ENCODE assay signal across 8 cellular contexts in genomic region chr6:35258858-35259193, GRCh38. TPM values are rescaled to one million over a fixed set of nuclear protein-coding genes. Genes with fewer than 3 reads are reported as not detected.
DNase-seq lines count a peak whose midpoint lies in the region; ATAC-seq, FAIRE-seq and TF ChIP-seq lines count a peak whose summit lies in the region.

No MANE protein-coding gene starts in this region.

- no peak for TF ChIP-seq CTCF in mammary epithelial cell (conservative IDR thresholded peaks at IDR 0.05 in 1 of 2, IDR thresholded peaks at IDR 0.05 in 1 of 2; ENCODE audit: extremely low read depth in 1 of 2, insufficient read depth in 1 of 2, low read depth in 1 of 2, low read length in 2 of 2)
- TF ChIP-seq CTCF in HepG2 (CRISPR knock-in tag; IDR thresholded peaks at IDR 0.05), result peak; percentile 38

- no TSS peak for BruUV-seq in mammary epithelial cell (replicated peaks; lab: Mats Ljungman, UMichigan)
- BruUV-seq in HepG2 (replicated peaks; lab: Mats Ljungman, UMichigan), result no TSS peak

- TF ChIP-seq EP300 in HepG2 (IDR thresholded peaks at IDR 0.05; ENCODE audit: low read depth in 2 of 2, low read length in 2 of 2) (no peak), HepG2 (CRISPR knock-in tag; IDR thresholded peaks at IDR 0.05; ENCODE audit: borderline replicate concordance) (no peak)

- H3K4me1 ChIP-seq in mammary epithelial cell (ENCODE audit: insufficient read depth, low read length), result peaks cover 13% of the 10 kb centered on the region
- peaks cover 45% of the 10 kb centered on the region for H3K4me1 ChIP-seq in HepG2 (ENCODE audit: insufficient read depth, low read length)

- in situ Hi-C loops in mammary epithelial cell (cut with MboI; ENCODE audit: low sequenced_read_pairs in 2 of 2) (no loop called here), HepG2 (cut with HindIII; ENCODE audit: extremely low pct_ligation_motif_present, low pct_unique_long_range_greater_than_20kb) (no loop called here)

- no peaks in the 10 kb centered on the region for H3K27me3 Mint-ChIP-seq in stimulated activated naive B cell treated with anti-CD40 and anti-IgM and Interleukin-4, amounts not matched to agents 10 μg/mL and 1 μg/mL and 100 μg/mL, for 72 hours

- no peak for TF ChIP-seq POLR2A in HepG2 (IDR thresholded peaks at IDR 0.05; ENCODE audit: insufficient read depth in 1 of 2, low read depth in 2 of 2, low read length in 2 of 2)

- H3K9ac ChIP-seq in mammary epithelial cell (ENCODE audit: insufficient read depth, low read length) (peak overlapping the region; percentile 98), HepG2 (ENCODE audit: insufficient read depth, low read depth, low read length) (peak overlapping the region; percentile 97)

- TF ChIP-seq RAD21 in HepG2 (CRISPR knock-in tag; IDR thresholded peaks at IDR 0.05), result no peak

- H3K4me3 ChIP-seq in mammary epithelial cell (replicated peaks in 1 of 3; ENCODE audit: insufficient read depth in 1 of 3, low read depth in 2 of 3, low read length in 3 of 3), result peak overlapping the region; percentile 63 to 90 (median 90)
- peak overlapping the region; percentile 69 to 97 (median 77) for H3K4me3 ChIP-seq in HepG2 (replicated peaks in 1 of 3; ENCODE audit: insufficient read depth in 1 of 3, low read depth in 2 of 3, low read length in 3 of 3)

- H4K20me1 ChIP-seq in mammary epithelial cell (ENCODE audit: insufficient read depth, low read length), result no peaks in the 10 kb centered on the region
- H4K20me1 ChIP-seq in HepG2 (ENCODE audit: insufficient read depth, low read length), result no peaks in the 10 kb centered on the region

- WGBS in mammary epithelial cell (ENCODE audit: low coverage, missing lambda C conversion rate), result under 1% methylated on average over 15 of the region's 20 CpGs
- WGBS in HepG2 (ENCODE audit: low lambda C conversion rate), result 0% methylated on average over 20 of the region's 20 CpGs

- no peak for FAIRE-seq in HepG2 (lab: Jason Lieb, UNC)

- H3K27ac ChIP-seq in mammary epithelial cell (ENCODE audit: insufficient read depth, low read depth, low read length), result peak overlapping the region; percentile 97
- peak overlapping the region; percentile 93 for H3K27ac ChIP-seq in HepG2 (ENCODE audit: extremely low read length, insufficient read depth, low read length)

- no peaks in the 10 kb centered on the region for H3K9me3 Mint-ChIP-seq in stimulated activated naive B cell treated with anti-CD40 and anti-IgM and Interleukin-4, amounts not matched to agents 10 μg/mL and 1 μg/mL and 100 μg/mL, for 72 hours

- ATAC-seq in HG02623 (IDR thresholded peaks at IDR 0.05; ENCODE audit: unreplicated experiment) (peak; percentile 7), HepG2 (peak; percentile 72), HG03442 (IDR thresholded peaks at IDR 0.05; ENCODE audit: unreplicated experiment) (no peak)
- peak; percentile 38 to 39 for ATAC-seq in stimulated activated naive B cell treated with anti-CD40 and anti-IgM and Interleukin-4, amounts not matched to agents 10 μg/mL and 1 μg/mL and 100 μg/mL, for 72 hours (replicated peaks)

- H3K79me2 ChIP-seq in mammary epithelial cell (ENCODE audit: insufficient read depth, low read length) (peaks cover 15% of the 10 kb centered on the region), HepG2 (ENCODE audit: insufficient read depth, low read length) (peaks cover 9% of the 10 kb centered on the region)

- no peaks in the 10 kb centered on the region for H3K27me3 ChIP-seq in mammary epithelial cell (ENCODE audit: insufficient read depth, low read length)
- H3K27me3 ChIP-seq in HepG2 (ENCODE audit: control insufficient read depth in 1 of 2, insufficient read depth in 2 of 2, low read length in 2 of 2), result no peaks in the 10 kb centered on the region; a peak in 1 of 5 replicates

- no peaks in the 10 kb centered on the region for H3K9me3 ChIP-seq in mammary epithelial cell (replicated peaks; ENCODE audit: insufficient read depth, low read length)
- no peaks in the 10 kb centered on the region for H3K9me3 ChIP-seq in HepG2 (ENCODE audit: low read length)

- H2AFZ ChIP-seq in mammary epithelial cell (ENCODE audit: low read depth, low read length), result peak overlapping the region; percentile 95
- peak overlapping the region; percentile 32 for H2AFZ ChIP-seq in HepG2 (ENCODE audit: low read length)

- CTCF ChIA-PET in mammary epithelial cell (lab: Charles Lee; ENCODE audit: low non-redundant PET) (no interaction called here), HepG2 (lab: Yijun Ruan, JAX; ENCODE audit: low intra/inter-chr PET ratio, low total read pairs) (no interaction called here)

- H3K4me2 ChIP-seq in mammary epithelial cell (ENCODE audit: insufficient read depth, low read depth, low read length) (peak overlapping the region; percentile 73), HepG2 (ENCODE audit: low read depth, low read length) (peak overlapping the region; percentile 93)

- no peaks in the 10 kb centered on the region for H3K36me3 ChIP-seq in mammary epithelial cell (ENCODE audit: insufficient read depth, low read length)
- no peaks in the 10 kb centered on the region for H3K36me3 ChIP-seq in HepG2 (replicated peaks in 1 of 2; ENCODE audit: control insufficient read depth in 1 of 2, insufficient read depth in 2 of 2, low read length in 2 of 2)

- POLR2A ChIA-PET in HepG2 (lab: Yijun Ruan, JAX), result interaction anchor here (0.5 to 1.7 kb wide), 25 partner anchors 8 to 1272 kb away, joined by 3 to 18 read pairs (median 4); partner anchors contain the start of genes ANKS1A, PPARD, TAF11 and TEAD3

- intact Hi-C loops in mammary epithelial cell (cut with micrococcal nuclease), result no loop called here
- intact Hi-C loops in HepG2 (cut with micrococcal nuclease; ENCODE audit: unreplicated experiment), result no loop called here

- H3K36me3 Mint-ChIP-seq in stimulated activated naive B cell treated with anti-CD40 and anti-IgM and Interleukin-4, amounts not matched to agents 10 μg/mL and 1 μg/mL and 100 μg/mL, for 72 hours, result peaks cover 3 to 11% of the 10 kb centered on the region in 2 donors

- peak overlapping the region; percentile 98 to 100 for H3K4me3 Mint-ChIP-seq in stimulated activated naive B cell treated with anti-CD40 and anti-IgM and Interleukin-4, amounts not matched to agents 10 μg/mL and 1 μg/mL and 100 μg/mL, for 72 hours

- DNase-seq in NCI-H82 (lab: John Stamatoyannopoulos, UW) (peak; percentile 85), NCI-H82 treated with DMSO at 0.1 percent for 48 hours (lab: John Stamatoyannopoulos, UW; ENCODE audit: unreplicated experiment) (no peak), NOMO-1 treated with DMSO at 0.1 percent for 48 hours (lab: John Stamatoyannopoulos, UW; ENCODE audit: unreplicated experiment) (peak; percentile 45), mammary epithelial cell (no peak), HepG2 (ENCODE audit: low spot score) (peak; percentile 52)
- DNase-seq in stimulated activated naive B cell treated with anti-CD40 and anti-IgM and Interleukin-4, amounts not matched to agents 10 μg/mL and 1 μg/mL and 100 μg/mL, for 72 hours, result no peak

- H3K4me1 Mint-ChIP-seq in stimulated activated naive B cell treated with anti-CD40 and anti-IgM and Interleukin-4, amounts not matched to agents 10 μg/mL and 1 μg/mL and 100 μg/mL, for 72 hours, result peaks cover 34 to 46% of the 10 kb centered on the region in 2 donors

- dilution Hi-C loops in mammary epithelial cell (cut with HindIII; ENCODE audit: low sequenced_read_pairs), result no loop called here

- H3K27ac Mint-ChIP-seq in stimulated activated naive B cell treated with anti-CD40 and anti-IgM and Interleukin-4, amounts not matched to agents 10 μg/mL and 1 μg/mL and 100 μg/mL, for 72 hours, result peak overlapping the region; percentile 99

RNA-seq across cellular contexts. Expression of gene ZNF76, which starts 0.7 kb away (rescaled TPM):
- total RNA-seq in mammary epithelial cell (10 to 100 TPM; 18.8 to 21.9 TPM), HepG2 (2016; rRNA removed; fragmentation: Illumina TruSeq; extraction: Trizol) (11.8 and 13.2 TPM in 2 replicates)
- polyA plus RNA-seq in mammary epithelial cell (13.2 TPM), HepG2 (2011; rRNA removed) (26.4 and 28.2 TPM in 2 replicates)
- 44.4 TPM for polyA minus RNA-seq in mammary epithelial cell
- total RNA-seq in HepG2 (2016; cell fraction: cytosol; rRNA removed; fragmentation: Illumina TruSeq; extraction: Trizol; ENCODE audit: low read depth), result 11.7 and 12.1 TPM in 2 replicates
- 9.9 and 12.7 TPM in 2 replicates for total RNA-seq in HepG2 (2016; cell fraction: insoluble cytoplasmic fraction; rRNA removed; fragmentation: Illumina TruSeq; extraction: Trizol)
- total RNA-seq in HepG2 (2016; cell fraction: membrane; rRNA removed; fragmentation: Illumina TruSeq; extraction: Trizol), result 21.8 and 26.0 TPM in 2 replicates
- 9.5 and 10.9 TPM in 2 replicates for total RNA-seq in HepG2 (2016; cell fraction: nucleus; rRNA removed; fragmentation: Illumina TruSeq; extraction: Trizol)
- 9.0 and 14.0 TPM in 2 replicates for polyA plus RNA-seq in HepG2 (2011; cell fraction: cytosol; rRNA removed)
- 128 and 139 TPM in 2 replicates for polyA plus RNA-seq in HepG2 (2011; cell fraction: nucleus; rRNA removed)
- 15.4 and 17.3 TPM in 2 replicates for polyA plus RNA-seq in HepG2 (2012)
- polyA plus RNA-seq in HepG2 (2016; cell fraction: cytosol; fragmentation: Illumina TruSeq; extraction: Trizol; ENCODE audit: low read depth), result 10.6 and 13.2 TPM in 2 replicates
- 14.5 and 16.3 TPM in 2 replicates for polyA plus RNA-seq in HepG2 (2016; cell fraction: insoluble cytoplasmic fraction; fragmentation: Illumina TruSeq; extraction: Trizol; ENCODE audit: low read depth)
- 22.8 and 27.0 TPM in 2 replicates for polyA plus RNA-seq in HepG2 (2016; cell fraction: membrane; fragmentation: Illumina TruSeq; extraction: Trizol; ENCODE audit: low read depth)
- 38.8 and 39.0 TPM in 2 replicates for polyA plus RNA-seq in HepG2 (2016; cell fraction: nucleus; fragmentation: Illumina TruSeq; extraction: Trizol; ENCODE audit: insufficient read depth, low read depth)
- 25.8 and 37.6 TPM in 2 replicates for polyA minus RNA-seq in HepG2 (2011; rRNA and poly(A)+ RNA removed; ENCODE audit: low replicate concordance)
- 3.6 and 4.4 TPM in 2 replicates for polyA minus RNA-seq in HepG2 (2011; cell fraction: cytosol; rRNA and poly(A)+ RNA removed)
- polyA minus RNA-seq in HepG2 (2011; cell fraction: nucleus; rRNA and poly(A)+ RNA removed), result 17.3 and 24.5 TPM in 2 replicates

RNA-seq across cellular contexts. Expression of gene DEF6, which starts 38.8 kb away (rescaled TPM):
- 10 to 100 TPM; 12.8 to 32.9 TPM for total RNA-seq in mammary epithelial cell
- polyA plus RNA-seq in mammary epithelial cell, result 19.3 TPM
- 4.4 TPM for polyA minus RNA-seq in mammary epithelial cell
- total RNA-seq in HepG2 (2016; rRNA removed; fragmentation: Illumina TruSeq; extraction: Trizol), result 9.6 and 10.0 TPM in 2 replicates
- total RNA-seq in HepG2 (2016; cell fraction: cytosol; rRNA removed; fragmentation: Illumina TruSeq; extraction: Trizol; ENCODE audit: low read depth), result 1.9 and 2.1 TPM in 2 replicates
- total RNA-seq in HepG2 (2016; cell fraction: insoluble cytoplasmic fraction; rRNA removed; fragmentation: Illumina TruSeq; extraction: Trizol), result 8.6 and 9.7 TPM in 2 replicates
- total RNA-seq in HepG2 (2016; cell fraction: membrane; rRNA removed; fragmentation: Illumina TruSeq; extraction: Trizol), result 4.0 TPM in 2 replicates
- 10.5 and 10.6 TPM in 2 replicates for total RNA-seq in HepG2 (2016; cell fraction: nucleus; rRNA removed; fragmentation: Illumina TruSeq; extraction: Trizol)
- polyA plus RNA-seq in HepG2 (2011; rRNA removed), result 5.2 and 7.4 TPM in 2 replicates
- polyA plus RNA-seq in HepG2 (2011; cell fraction: cytosol; rRNA removed), result 4.6 and 6.6 TPM in 2 replicates
- polyA plus RNA-seq in HepG2 (2011; cell fraction: nucleus; rRNA removed), result 18.1 and 24.9 TPM in 2 replicates
- polyA plus RNA-seq in HepG2 (2012), result 2.9 and 3.2 TPM in 2 replicates
- polyA plus RNA-seq in HepG2 (2016; cell fraction: cytosol; fragmentation: Illumina TruSeq; extraction: Trizol; ENCODE audit: low read depth), result 1.6 and 1.7 TPM in 2 replicates
- polyA plus RNA-seq in HepG2 (2016; cell fraction: insoluble cytoplasmic fraction; fragmentation: Illumina TruSeq; extraction: Trizol; ENCODE audit: low read depth), result 7.5 and 7.7 TPM in 2 replicates
- polyA plus RNA-seq in HepG2 (2016; cell fraction: membrane; fragmentation: Illumina TruSeq; extraction: Trizol; ENCODE audit: low read depth), result 3.6 TPM in 2 replicates
- 24.8 and 26.1 TPM in 2 replicates for polyA plus RNA-seq in HepG2 (2016; cell fraction: nucleus; fragmentation: Illumina TruSeq; extraction: Trizol; ENCODE audit: insufficient read depth, low read depth)
- polyA minus RNA-seq in HepG2 (2011; rRNA and poly(A)+ RNA removed; ENCODE audit: low replicate concordance), result 0.30 and 9.6 TPM in 2 replicates
- 2.5 and 2.7 TPM in 2 replicates for polyA minus RNA-seq in HepG2 (2011; cell fraction: cytosol; rRNA and poly(A)+ RNA removed)
- 4.6 and 5.2 TPM in 2 replicates for polyA minus RNA-seq in HepG2 (2011; cell fraction: nucleus; rRNA and poly(A)+ RNA removed)

RNA-seq across cellular contexts. Expression of gene SCUBE3, which starts 45.1 kb away (rescaled TPM):
- under 1 TPM; under 0.01 to 0.19 TPM for total RNA-seq in mammary epithelial cell
- polyA plus RNA-seq in mammary epithelial cell, result 0.06 TPM
- polyA minus RNA-seq in mammary epithelial cell, result not detected
- total RNA-seq in HepG2 (2016; rRNA removed; fragmentation: Illumina TruSeq; extraction: Trizol), result not detected in 2 replicates
- total RNA-seq in HepG2 (2016; cell fraction: cytosol; rRNA removed; fragmentation: Illumina TruSeq; extraction: Trizol; ENCODE audit: low read depth), result not detected in 2 replicates
- not detected in 2 replicates for total RNA-seq in HepG2 (2016; cell fraction: insoluble cytoplasmic fraction; rRNA removed; fragmentation: Illumina TruSeq; extraction: Trizol)
- total RNA-seq in HepG2 (2016; cell fraction: membrane; rRNA removed; fragmentation: Illumina TruSeq; extraction: Trizol), result not detected in 2 replicates
- total RNA-seq in HepG2 (2016; cell fraction: nucleus; rRNA removed; fragmentation: Illumina TruSeq; extraction: Trizol), result not detected in 2 replicates
- polyA plus RNA-seq in HepG2 (2011; rRNA removed), result not detected in 2 replicates
- polyA plus RNA-seq in HepG2 (2011; cell fraction: cytosol; rRNA removed), result not detected in 2 replicates
- not detected in 2 replicates for polyA plus RNA-seq in HepG2 (2011; cell fraction: nucleus; rRNA removed)
- 0.05 and 0.09 TPM in 2 replicates for polyA plus RNA-seq in HepG2 (2012)
- polyA plus RNA-seq in HepG2 (2016; cell fraction: cytosol; fragmentation: Illumina TruSeq; extraction: Trizol; ENCODE audit: low read depth), result not detected in 2 replicates
- not detected in 2 replicates for polyA plus RNA-seq in HepG2 (2016; cell fraction: insoluble cytoplasmic fraction; fragmentation: Illumina TruSeq; extraction: Trizol; ENCODE audit: low read depth)
- not detected in 2 replicates for polyA plus RNA-seq in HepG2 (2016; cell fraction: membrane; fragmentation: Illumina TruSeq; extraction: Trizol; ENCODE audit: low read depth)
- not detected in 2 replicates for polyA plus RNA-seq in HepG2 (2016; cell fraction: nucleus; fragmentation: Illumina TruSeq; extraction: Trizol; ENCODE audit: insufficient read depth, low read depth)
- not detected in 2 replicates for polyA minus RNA-seq in HepG2 (2011; rRNA and poly(A)+ RNA removed; ENCODE audit: low replicate concordance)
- not detected in 2 replicates for polyA minus RNA-seq in HepG2 (2011; cell fraction: cytosol; rRNA and poly(A)+ RNA removed)
- polyA minus RNA-seq in HepG2 (2011; cell fraction: nucleus; rRNA and poly(A)+ RNA removed), result not detected in 2 replicates

Comparison
In these comparisons a context has a peak if more than half of its experiments do, and no peak if none do; other contexts are left out.
1. DNase-seq: peak in NCI-H82 (single experiment), NOMO-1 treated with DMSO at 0.1 percent for 48 hours (single experiment) and HepG2 (single experiment); none in NCI-H82 treated with DMSO at 0.1 percent for 48 hours (single experiment), mammary epithelial cell (single experiment) and stimulated activated naive B cell treated with anti-CD40 and anti-IgM and Interleukin-4, amounts not matched to agents 10 μg/mL and 1 μg/mL and 100 μg/mL, for 72 hours (single experiment).